7 cellular contexts compared by ENCODE assay signal in the genomic region with DNA sequence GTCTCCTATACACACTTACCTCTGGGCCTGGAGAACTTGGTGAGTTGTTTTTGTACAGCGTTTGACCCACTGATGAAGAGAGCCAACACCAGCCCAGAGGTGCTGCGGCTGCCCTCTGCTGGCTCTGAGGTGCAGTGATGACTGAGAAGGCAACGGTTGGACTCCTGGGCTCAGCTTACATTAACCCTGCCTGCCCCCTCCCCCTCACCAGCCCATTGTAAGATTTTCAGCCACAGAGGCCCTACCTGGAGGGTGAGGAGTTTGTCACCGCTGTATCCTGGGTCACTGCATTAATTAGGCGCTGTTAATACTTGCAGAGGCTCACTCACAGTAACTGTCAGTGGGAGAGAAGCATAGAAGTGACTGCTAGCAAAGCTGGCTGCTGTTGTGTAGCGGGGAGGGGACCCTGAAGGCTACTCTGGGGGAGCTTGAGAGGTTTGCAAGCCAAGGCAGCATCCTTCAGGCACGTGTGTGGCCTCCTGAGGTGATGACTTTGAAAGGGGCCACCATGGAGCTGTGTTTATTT. TPM values are rescaled to one million over a fixed set of nuclear protein-coding genes. Genes with fewer than 3 reads are reported as not detected.
A peak's percentile ranks its signal among the peaks of the same experiment; 100 is the strongest.
DNase-seq lines count a peak whose midpoint lies in the region; ATAC-seq and TF ChIP-seq lines count a peak whose summit lies in the region.

No MANE protein-coding gene starts in this region.

- H3K4me1 ChIP-seq in Peyer's patch (no peaks in the 10 kb centered on the region), foreskin keratinocyte (peaks cover 9% of the 10 kb centered on the region), transverse colon (no peaks in the 10 kb centered on the region)

- TF ChIP-seq EP300 in transverse colon (IDR thresholded peaks at IDR 0.05; ENCODE audit: low read depth) = no peak

- TF ChIP-seq POLR2A in Peyer's patch (IDR thresholded peaks at IDR 0.05) (no peak), transverse colon (IDR thresholded peaks at IDR 0.05) (no peak)

- intact Hi-C loops in transverse colon (cut with DNase I; ENCODE audit: low total_unique reads) = loop anchor here (5.0 kb wide), 1 partner anchor 91 kb away; no protein-coding TSS in a partner anchor

- H3K27ac Mint-ChIP-seq in activated T-helper 17 cell treated with anti-CD3 and anti-CD28 coated beads, Interleukin-2, amount 50 U/mL, for 72 hours = no peak overlapping the region

- no peak overlapping the region for H3K4me3 Mint-ChIP-seq in activated T-helper 17 cell treated with anti-CD3 and anti-CD28 coated beads, Interleukin-2, amount 50 U/mL, for 72 hours

- H3K27ac ChIP-seq in Peyer's patch = no peak overlapping the region
- no peak overlapping the region for H3K27ac ChIP-seq in foreskin keratinocyte
- H3K27ac ChIP-seq in transverse colon = no peak overlapping the region

- 22% methylated on average over 7 of the region's 7 CpGs; no CpG with 5 or more reads in 1 of the 2 donors for WGBS in transverse colon (ENCODE audit: low coverage in 1 of 2), 2 donors

- no peaks in the 10 kb centered on the region for H3K36me3 Mint-ChIP-seq in activated T-helper 17 cell treated with anti-CD3 and anti-CD28 coated beads, Interleukin-2, amount 50 U/mL, for 72 hours (ENCODE audit: low read depth)

- no peaks in the 10 kb centered on the region for H3K27me3 ChIP-seq in Peyer's patch
- no peaks in the 10 kb centered on the region for H3K27me3 ChIP-seq in foreskin keratinocyte
- no peaks in the 10 kb centered on the region for H3K27me3 ChIP-seq in transverse colon

- ATAC-seq in HG03460 (IDR thresholded peaks at IDR 0.05; ENCODE audit: unreplicated experiment) (peak; percentile 87), foreskin keratinocyte (peak; percentile 80), omental fat pad (ENCODE audit: low FRiP score) (peak; percentile 92)
- peak; percentile 82 for ATAC-seq in activated T-helper 17 cell treated with anti-CD3 and anti-CD28 coated beads, Interleukin-2, amount 50 U/mL, for 72 hours (replicated peaks)

- in situ Hi-C loops in transverse colon (cut with MboI; ENCODE audit: low pct_ligation_motif_present in 1 of 4, low pct_unique_long_range_greater_than_20kb in 1 of 4, low sequenced_read_pairs in 3 of 4) = loop anchor here in 2 of 4 donors (10.0 kb wide), 1 partner anchor 89 kb away; no protein-coding TSS in a partner anchor

- no peaks in the 10 kb centered on the region for H3K9me3 ChIP-seq in Peyer's patch
- no peaks in the 10 kb centered on the region for H3K9me3 ChIP-seq in transverse colon

- H3K9me3 Mint-ChIP-seq in activated T-helper 17 cell treated with anti-CD3 and anti-CD28 coated beads, Interleukin-2, amount 50 U/mL, for 72 hours = no peaks in the 10 kb centered on the region

- peak; percentile 80 for TF ChIP-seq CTCF in GM12874 (IDR thresholded peaks at IDR 0.05; ENCODE audit: insufficient read depth, low read depth, low read length)
- peak in 4 of 6 experiments; percentile 68 to 76 (median 73) for TF ChIP-seq CTCF in Peyer's patch (IDR thresholded peaks at IDR 0.05)
- TF ChIP-seq CTCF in foreskin keratinocyte (conservative IDR thresholded peaks at IDR 0.05) = peak; percentile 92
- peak in 1 of 3 donors; percentile 22 for TF ChIP-seq CTCF in omental fat pad (IDR thresholded peaks at IDR 0.05)
- TF ChIP-seq CTCF in transverse colon (IDR thresholded peaks at IDR 0.05) = peak; percentile 59 to 76 (median 68)

- H3K36me3 ChIP-seq in Peyer's patch (no peaks in the 10 kb centered on the region), transverse colon (no peaks in the 10 kb centered on the region)

- H3K4me3 ChIP-seq in Peyer's patch (no peak overlapping the region), transverse colon (no peak overlapping the region)

- no peaks in the 10 kb centered on the region for H3K27me3 Mint-ChIP-seq in activated T-helper 17 cell treated with anti-CD3 and anti-CD28 coated beads, Interleukin-2, amount 50 U/mL, for 72 hours

- no peaks in the 10 kb centered on the region for H3K4me1 Mint-ChIP-seq in activated T-helper 17 cell treated with anti-CD3 and anti-CD28 coated beads, Interleukin-2, amount 50 U/mL, for 72 hours

- DNase-seq in Peyer's patch = peak; percentile 23 to 76 (median 75)
- DNase-seq in foreskin keratinocyte = peak in 1 of 2 donors; percentile 51
- no peak for DNase-seq in omental fat pad (ENCODE audit: low spot score)
- peak; percentile 52 for DNase-seq in transverse colon

RNA-seq across cellular contexts. Expression of gene ANKRD2, which starts 18.9 kb away (rescaled TPM):
- total RNA-seq in Peyer's patch = not detected
- not detected for total RNA-seq in activated T-helper 17 cell treated with anti-CD3 and anti-CD28 coated beads, Interleukin-2, amount 50 U/mL, for 72 hours
- total RNA-seq in foreskin keratinocyte = 1.1 and 1.6 TPM in 2 replicates
- polyA plus RNA-seq in foreskin keratinocyte = 1.2 and 2.1 TPM in 2 replicates
- 1 to 10 TPM in 1 of 4 donors, not detected in 3; 2.7 TPM for total RNA-seq in omental fat pad
- not detected for total RNA-seq in transverse colon

RNA-seq across cellular contexts. Expression of gene HOGA1, which starts 30.6 kb away (rescaled TPM):
- under 1 TPM in 1 of 4 donors, not detected in 3; 0.40 TPM for total RNA-seq in Peyer's patch
- total RNA-seq in activated T-helper 17 cell treated with anti-CD3 and anti-CD28 coated beads, Interleukin-2, amount 50 U/mL, for 72 hours = not detected
- 0.48 and 0.56 TPM in 2 replicates for total RNA-seq in foreskin keratinocyte
- 0.38 and 0.51 TPM in 2 replicates for polyA plus RNA-seq in foreskin keratinocyte
- 10 to 100 TPM in 1 of 4 donors, 1 to 10 TPM in 3; 3.3 to 11.7 (median 7.6) TPM for total RNA-seq in omental fat pad
- not detected for total RNA-seq in transverse colon

RNA-seq across cellular contexts. Expression of gene C10orf62, which starts 35.9 kb away (rescaled TPM):
- total RNA-seq in Peyer's patch (not detected), foreskin keratinocyte (not detected in 2 replicates), omental fat pad (1 to 10 TPM in 1 of 4 donors, under 1 TPM in 1, not detected in 2; 0.88 to 1.2 TPM), transverse colon (not detected)
- total RNA-seq in activated T-helper 17 cell treated with anti-CD3 and anti-CD28 coated beads, Interleukin-2, amount 50 U/mL, for 72 hours = not detected
- not detected in 2 replicates for polyA plus RNA-seq in foreskin keratinocyte

RNA-seq across cellular contexts. Expression of gene UBTD1, which starts 54.9 kb away (rescaled TPM):
- total RNA-seq in Peyer's patch (1 to 10 TPM in 2 of 4 donors, under 1 TPM in 1, not detected in 1; 0.70 to 2.5 (median 1.4) TPM), foreskin keratinocyte (24.3 and 26.3 TPM in 2 replicates), omental fat pad (10 to 100 TPM; 15.6 to 22.8 (median 19.2) TPM), transverse colon (1 to 10 TPM in 3 of 4 donors, under 1 TPM in 1; 0.40 to 4.1 (median 3.2) TPM)
- 1 to 10 TPM; 1.7 to 2.1 TPM for total RNA-seq in activated T-helper 17 cell treated with anti-CD3 and anti-CD28 coated beads, Interleukin-2, amount 50 U/mL, for 72 hours
- 37.0 and 39.5 TPM in 2 replicates for polyA plus RNA-seq in foreskin keratinocyte

RNA-seq across cellular contexts. Expression of gene MMS19, which starts 55.4 kb away (rescaled TPM):
- total RNA-seq in Peyer's patch (100 to 1,000 TPM in 1 of 4 donors, 10 to 100 TPM in 3; 80.2 to 127 (median 85.7) TPM), foreskin keratinocyte (101 and 107 TPM in 2 replicates), omental fat pad (100 to 1,000 TPM in 1 of 4 donors, 10 to 100 TPM in 3; 44.4 to 117 (median 64.7) TPM), transverse colon (100 to 1,000 TPM in 3 of 4 donors, 10 to 100 TPM in 1; 62.8 to 116 (median 106) TPM)
- 10 to 100 TPM; 89.3 to 90.5 TPM for total RNA-seq in activated T-helper 17 cell treated with anti-CD3 and anti-CD28 coated beads, Interleukin-2, amount 50 U/mL, for 72 hours
- polyA plus RNA-seq in foreskin keratinocyte = 79.9 and 87.3 TPM in 2 replicates
